13 cellular contexts compared by ENCODE assay signal in genomic region chr18:48599391-48599790, GRCh38.
DNase-seq lines count a peak whose midpoint lies in the region; TF ChIP-seq lines count a peak whose summit lies in the region.
"Had no signal": no experiment of that assay in that cellular context is flagged by ENCODE, and none has a peak within 500 bp of the region (broad histone marks: within the 10 kb centered on the region; RNA-seq: fewer than 3 reads in every experiment).

No MANE protein-coding gene starts in this region.

- TF ChIP-seq CTCF in osteoblast (IDR thresholded peaks at IDR 0.05; ENCODE audit: extremely low read depth, low read depth, low read length) = no peak
- TF ChIP-seq CTCF in smooth muscle cell (IDR thresholded peaks at IDR 0.05; ENCODE audit: borderline replicate concordance, insufficient read depth, poor library complexity, severe bottlenecking) = no peak
- no peak for TF ChIP-seq CTCF in Caco-2 (IDR thresholded peaks at IDR 0.05; ENCODE audit: insufficient read depth in 1 of 2, low read depth in 1 of 2, low read length in 1 of 2, severe bottlenecking in 1 of 2, unreplicated experiment in 1 of 2)

- 54% methylated on average over 4 of the region's 4 CpGs for whole genome bisulfite sequencing in smooth muscle cell (ENCODE audit: low lambda C conversion rate)

- H3K27ac Mint-ChIP-seq in Caco-2 (ENCODE audit: unreplicated experiment) = no peak overlapping the region
- H3K27ac Mint-ChIP-seq: CD4-positive, CD25-positive, alpha-beta regulatory T cell had no signal

- no peak overlapping the region for H2AFZ ChIP-seq in osteoblast (ENCODE audit: low read length)
- no peak overlapping the region for H2AFZ ChIP-seq in smooth muscle cell (ENCODE audit: low read depth)

- peaks cover 80% of the 10 kb centered on the region for H4K20me1 ChIP-seq in osteoblast (ENCODE audit: insufficient read depth, low read length)
- peaks cover 38% of the 10 kb centered on the region for H4K20me1 ChIP-seq in smooth muscle cell (ENCODE audit: low read depth)

- H3K4me3 ChIP-seq in osteoblast (ENCODE audit: insufficient read depth, low read length) (no peak overlapping the region), smooth muscle cell (no peak overlapping the region), Caco-2 (ENCODE audit: low read depth, low read length) (no peak overlapping the region)
- H3K4me3 ChIP-seq: BLaER1 treated with 17β-estradiol and CSF1 and Interleukin-3, amounts not matched to agents 10 nM and 100 nM; GM12878 had no signal

- no peak overlapping the region for H3K4me3 Mint-ChIP-seq in Caco-2 (ENCODE audit: unreplicated experiment)
- H3K4me3 Mint-ChIP-seq: CD4-positive, CD25-positive, alpha-beta regulatory T cell had no signal

- peaks cover 8% of the 10 kb centered on the region for H3K36me3 ChIP-seq in osteoblast (ENCODE audit: insufficient read depth, low read length)
- H3K36me3 ChIP-seq in smooth muscle cell (ENCODE audit: low read depth) = no peaks in the 10 kb centered on the region
- no peaks in the 10 kb centered on the region for H3K36me3 ChIP-seq in Caco-2 (ENCODE audit: control insufficient read depth, insufficient read depth, low read length)

- DNase-seq in EH (ENCODE audit: low read depth) = peak; percentile 34
- DNase-seq in amniotic epithelial cell (ENCODE audit: low read depth) = peak; percentile 32
- peak; percentile 76 for DNase-seq in osteoblast (ENCODE audit: insufficient read length, low spot score, missing footprints)
- DNase-seq in smooth muscle cell (lab: John Stamatoyannopoulos, UW; ENCODE audit: unreplicated experiment) = no peak
- DNase-seq in Caco-2 = no peak
- DNase-seq in NCI-H446 treated with DMSO at 0.1 percent for 48 hours (lab: John Stamatoyannopoulos, UW) = no peak
- DNase-seq in NCI-H1417 (lab: John Stamatoyannopoulos, UW) = no peak
- DNase-seq: ACHN; Calu3; CD4-positive, CD25-positive, alpha-beta regulatory T cell; DMS 273 treated with DMSO at 0.1 percent for 48 hours had no signal

- peaks cover 26% of the 10 kb centered on the region for H3K4me1 ChIP-seq in osteoblast (ENCODE audit: insufficient read depth, low read length)
- H3K4me1 ChIP-seq in smooth muscle cell (ENCODE audit: low read depth) = peaks cover 35% of the 10 kb centered on the region
- no peaks in the 10 kb centered on the region for H3K4me1 ChIP-seq in Caco-2

- peaks cover 71% of the 10 kb centered on the region for H3K79me2 ChIP-seq in osteoblast (ENCODE audit: insufficient read depth, low read length)
- H3K79me2 ChIP-seq in smooth muscle cell (ENCODE audit: low read depth) = peaks cover 35% of the 10 kb centered on the region

- CTCF ChIA-PET in Caco-2 (lab: Charles Lee) = no interaction called here

- no peaks in the 10 kb centered on the region for H3K27me3 ChIP-seq in osteoblast (ENCODE audit: insufficient read depth, low read length)
- H3K27me3 ChIP-seq in smooth muscle cell (ENCODE audit: low read depth) = no peaks in the 10 kb centered on the region
- no peaks in the 10 kb centered on the region for H3K27me3 ChIP-seq in Caco-2 (replicated peaks; ENCODE audit: control insufficient read depth, insufficient read depth, low read length)
- H3K27me3 ChIP-seq: BLaER1 treated with 17β-estradiol and CSF1 and Interleukin-3, amounts not matched to agents 10 nM and 100 nM had no signal

- POLR2A ChIA-PET in Caco-2 (lab: Charles Lee) = no interaction called here

- H3K9me3 Mint-ChIP-seq in Caco-2 (ENCODE audit: unreplicated experiment) = no peaks in the 10 kb centered on the region

- no TSS peak for BruUV-seq in Caco-2 (replicated peaks; lab: Mats Ljungman, UMichigan)

- no peaks in the 10 kb centered on the region for H3K4me1 Mint-ChIP-seq in Caco-2 (ENCODE audit: low read depth, unreplicated experiment)
- H3K4me1 Mint-ChIP-seq: CD4-positive, CD25-positive, alpha-beta regulatory T cell had no signal

- H3K27ac ChIP-seq in osteoblast (ENCODE audit: low read depth, low read length) (no peak overlapping the region), smooth muscle cell (ENCODE audit: low read depth) (peak overlapping the region; percentile 97)
- H3K27ac ChIP-seq: BLaER1 treated with 17β-estradiol and CSF1 and Interleukin-3, amounts not matched to agents 10 nM and 100 nM had no signal

- H3K9me3 ChIP-seq in osteoblast (ENCODE audit: low read depth, low read length) (no peaks in the 10 kb centered on the region), smooth muscle cell (replicated peaks; ENCODE audit: low read depth) (no peaks in the 10 kb centered on the region), Caco-2 (no peaks in the 10 kb centered on the region)
- H3K9me3 ChIP-seq: BLaER1 treated with 17β-estradiol and CSF1 and Interleukin-3, amounts not matched to agents 10 nM and 100 nM had no signal

- H3K36me3 Mint-ChIP-seq in Caco-2 (ENCODE audit: insufficient read depth, unreplicated experiment) = no peaks in the 10 kb centered on the region
- H3K36me3 Mint-ChIP-seq: CD4-positive, CD25-positive, alpha-beta regulatory T cell had no signal

- peaks cover 4% of the 10 kb centered on the region for H3F3A ChIP-seq in smooth muscle cell (ENCODE audit: low read depth)

- H3K9ac ChIP-seq in smooth muscle cell (ENCODE audit: low read depth) = peak overlapping the region; percentile 44
- H3K9ac ChIP-seq: BLaER1 treated with 17β-estradiol and CSF1 and Interleukin-3, amounts not matched to agents 10 nM and 100 nM had no signal

- H3K27me3 Mint-ChIP-seq in Caco-2 (ENCODE audit: insufficient read depth, unreplicated experiment) = no peaks in the 10 kb centered on the region
- H3K27me3 Mint-ChIP-seq: CD4-positive, CD25-positive, alpha-beta regulatory T cell had no signal

- intact Hi-C loops in Caco-2 (cut with micrococcal nuclease; ENCODE audit: unreplicated experiment) = no loop called here

- H3K4me2 ChIP-seq in osteoblast (ENCODE audit: insufficient read depth, low read length) (no peak overlapping the region), smooth muscle cell (peak overlapping the region; percentile 49)

Comparison
In these comparisons a context has a peak if more than half of its experiments do, and no peak if none do; other contexts are left out.
1. DNase-seq: peak in EH (single experiment), amniotic epithelial cell (single experiment) and osteoblast (single experiment); none in smooth muscle cell (single experiment), Caco-2 (0 of 2), NCI-H446 treated with DMSO at 0.1 percent for 48 hours (single experiment) and NCI-H1417 (0 of 3).